In genomic region chr2:183149489-183149888, GRCh38 we compare ENCODE assay signal across 16 cellular contexts. TPM values are rescaled to one million over a fixed set of nuclear protein-coding genes. Genes with fewer than 3 reads are reported as not detected.
DNase-seq lines count a peak whose midpoint lies in the region; ATAC-seq and TF ChIP-seq lines count a peak whose summit lies in the region.
"Had no signal": no experiment of that assay in that cellular context is flagged by ENCODE, and none has a peak within 500 bp of the region (broad histone marks: within the 10 kb centered on the region; RNA-seq: fewer than 3 reads in every experiment).

No MANE protein-coding gene starts in this region.

- peaks cover 64% of the 10 kb centered on the region for H3K36me3 Mint-ChIP-seq in HFFc6 (ENCODE audit: low read depth)

- TF ChIP-seq CTCF in HFFc6 (IDR thresholded peaks at IDR 0.05) = no peak
- no peak for TF ChIP-seq CTCF in brain microvascular endothelial cell (IDR thresholded peaks at IDR 0.05; ENCODE audit: low read depth, low read length, missing control alignments)

- intact Hi-C loops in left ventricle myocardium superior (cut with micrococcal nuclease) = no loop called here

- no peaks in the 10 kb centered on the region for H3K36me3 ChIP-seq in brain microvascular endothelial cell (replicated peaks)
- H3K36me3 ChIP-seq: neutrophil had no signal

- H3K4me3 Mint-ChIP-seq in HFFc6 = no peak overlapping the region
- H3K4me3 Mint-ChIP-seq: activated CD4-positive, alpha-beta memory T cell treated with anti-CD3 and anti-CD28 coated beads for 36 hours had no signal

- DNase-seq in HFFc6 (peak; percentile 20), brain microvascular endothelial cell (peak; percentile 56), left ventricle myocardium superior (no peak), stromal cell of bone marrow (ENCODE audit: low read depth) (peak; percentile 24)
- DNase-seq: activated CD4-positive, alpha-beta memory T cell treated with anti-CD3 and anti-CD28 coated beads for 36 hours; anterior cingulate cortex; foreskin melanocyte; Karpas-422; mammary epithelial cell; NCI-H1436 treated with DMSO at 0.1 percent for 48 hours; stimulated activated CD4-positive, alpha-beta T cell treated with anti-CD3 and anti-CD28 coated beads, Interleukin-12 subunit alpha, Interleukin-12 subunit beta, amount 100 ng/mL, for 4 hours had no signal

- peak overlapping the region; percentile 42; the same call in 1 of the 2 replicates for H3K27ac Mint-ChIP-seq in HFFc6
- H3K27ac Mint-ChIP-seq: activated CD4-positive, alpha-beta memory T cell treated with anti-CD3 and anti-CD28 coated beads for 36 hours; activated T-helper 2 cell treated with anti-CD3 and anti-CD28 coated beads, Interferon-gamma antibody, Interleukin-2, Interleukin-4, amounts not matched to agents 10 μg/mL and 5 μg/mL and 100 μg/mL, durations not matched to agents 14 hours and 24 hours and 36 hours had no signal

- no peaks in the 10 kb centered on the region; the same call in 1 of the 2 replicates for H3K27me3 Mint-ChIP-seq in HFFc6 (ENCODE audit: insufficient read depth)
- H3K27me3 Mint-ChIP-seq: activated CD4-positive, alpha-beta memory T cell treated with anti-CD3 and anti-CD28 coated beads for 36 hours had no signal

- no peak overlapping the region for H3K4me3 ChIP-seq in brain microvascular endothelial cell (ENCODE audit: low read depth, low read length)

- ATAC-seq in left ventricle myocardium superior = peak; percentile 70
- ATAC-seq in GM19452 (IDR thresholded peaks at IDR 0.05; ENCODE audit: unreplicated experiment) = no peak
- ATAC-seq in HG03460 (IDR thresholded peaks at IDR 0.05; ENCODE audit: unreplicated experiment) = no peak
- ATAC-seq in HG03135 (IDR thresholded peaks at IDR 0.05; ENCODE audit: unreplicated experiment) = no peak

- H3K27ac ChIP-seq in brain microvascular endothelial cell = peak overlapping the region; percentile 36
- H3K27ac ChIP-seq: neutrophil had no signal

- in situ Hi-C loops in brain microvascular endothelial cell (cut with HindIII; ENCODE audit: low pct_ligation_motif_present, low sequenced_read_pairs) = no loop called here

- H3K9me3 Mint-ChIP-seq in HFFc6 = peaks cover 1% of the 10 kb centered on the region; the same call in 1 of the 2 replicates

- no peaks in the 10 kb centered on the region for H3K27me3 ChIP-seq in brain microvascular endothelial cell (replicated peaks)
- H3K27me3 ChIP-seq: neutrophil had no signal

- peaks cover 6% of the 10 kb centered on the region; the same call in 1 of the 2 replicates for H3K4me1 Mint-ChIP-seq in HFFc6 (ENCODE audit: low read depth)

RNA-seq across cellular contexts. Expression of gene NUP35, which starts 25.2 kb away (rescaled TPM):
- 10 to 100 TPM; 10.4 to 17.0 (median 14.2) TPM for total RNA-seq in HFFc6 (2021; fragmentation: NEBNext Ultra II Directional; extraction: Animal tissue kit (Norgen Biotek cat#: 25700))
- total RNA-seq in left ventricle myocardium superior = 7.6 TPM
